In the genomic region with DNA sequence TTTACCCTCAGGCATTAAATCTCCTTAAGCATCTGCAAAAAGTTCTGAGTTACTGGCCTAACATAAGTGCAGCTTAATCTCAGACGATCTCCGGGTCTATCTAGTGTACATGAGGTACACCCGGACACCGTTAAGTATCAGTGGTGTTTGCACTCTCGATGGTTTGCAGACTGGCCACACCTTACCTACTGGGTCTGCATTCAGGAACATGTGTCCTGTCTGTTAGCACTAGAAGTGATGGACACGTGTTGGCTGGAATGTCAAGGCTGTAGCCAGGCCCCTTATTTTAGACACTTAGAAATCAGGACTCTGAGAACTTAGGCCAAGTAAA, we compare ENCODE assay signal across 8 cellular contexts. TPM values are rescaled to one million over a fixed set of nuclear protein-coding genes. Genes with fewer than 3 reads are reported as not detected.
DNase-seq lines count a peak whose midpoint lies in the region; ATAC-seq and TF ChIP-seq lines count a peak whose summit lies in the region.

No MANE protein-coding gene starts in this region.

- H3K4me1 ChIP-seq in CD4-positive, CD25-positive, alpha-beta regulatory T cell (ENCODE audit: control insufficient read depth, insufficient read depth, low read length, poor library complexity, severe bottlenecking): peaks cover 22% of the 10 kb centered on the region
- H3K4me1 ChIP-seq in lung (ENCODE audit: control insufficient read depth in 2 of 2, insufficient read depth in 2 of 2, low read length in 2 of 2) (peaks cover 2 to 3% of the 10 kb centered on the region in 2 donors), tibial nerve (peaks cover 0 to 31% (median 0%) of the 10 kb centered on the region in 4 donors)

- no peak for DNase-seq in CD4-positive, CD25-positive, alpha-beta regulatory T cell
- DNase-seq in NCI-H524 treated with DMSO at 0.1 percent for 48 hours (lab: John Stamatoyannopoulos, UW): peak; percentile 18
- DNase-seq in caudate nucleus (lab: John Stamatoyannopoulos, UW): peak in 5 of 61 donors; percentile 14 to 54 (median 36)
- DNase-seq in lung (ENCODE audit: low spot score): peak; percentile 31
- no peak for DNase-seq in tibial nerve (ENCODE audit: low spot score in 2 of 2)
- no peak for DNase-seq in NCI-H187 (lab: John Stamatoyannopoulos, UW)

- peaks cover 21 to 44% (median 33%) of the 10 kb centered on the region in 4 donors for H3K4me1 Mint-ChIP-seq in CD4-positive, CD25-positive, alpha-beta regulatory T cell

- no peaks in the 10 kb centered on the region for H3K36me3 ChIP-seq in CD4-positive, CD25-positive, alpha-beta regulatory T cell (ENCODE audit: control insufficient read depth, insufficient read depth, low read length)
- H3K36me3 ChIP-seq in lung (ENCODE audit: control insufficient read depth in 2 of 2, insufficient read depth in 2 of 2, low read length in 2 of 2): no peaks in the 10 kb centered on the region
- peaks cover 0 to 8% (median 0%) of the 10 kb centered on the region in 3 donors for H3K36me3 ChIP-seq in tibial nerve

- peak overlapping the region; percentile 86 for H3K4me3 ChIP-seq in CD4-positive, CD25-positive, alpha-beta regulatory T cell (ENCODE audit: low read depth, low read length)
- H3K4me3 ChIP-seq in lung (no peak overlapping the region), tibial nerve (peak overlapping the region; percentile 69 to 97 (median 78))

- peaks cover 5% of the 10 kb centered on the region for H3K27me3 Mint-ChIP-seq in CD4-positive, CD25-positive, alpha-beta regulatory T cell

- ATAC-seq in CD4-positive, CD25-positive, alpha-beta regulatory T cell (ENCODE audit: low read depth in 2 of 2): no peak
- ATAC-seq in GM21717 (IDR thresholded peaks at IDR 0.05; ENCODE audit: unreplicated experiment) (peak; percentile 10), lung (ENCODE audit: insufficient read depth, low FRiP score) (peak; percentile 16), HG02678 (IDR thresholded peaks at IDR 0.05; ENCODE audit: unreplicated experiment) (no peak)

- no peaks in the 10 kb centered on the region for H3K9me3 ChIP-seq in CD4-positive, CD25-positive, alpha-beta regulatory T cell (ENCODE audit: control insufficient read depth in 2 of 2, low read length in 2 of 2)
- H3K9me3 ChIP-seq in lung (ENCODE audit: control insufficient read depth in 2 of 2, insufficient read depth in 1 of 2, low read length in 1 of 2) (no peaks in the 10 kb centered on the region), tibial nerve (no peaks in the 10 kb centered on the region)

- H3K4me3 Mint-ChIP-seq in CD4-positive, CD25-positive, alpha-beta regulatory T cell: peak overlapping the region; percentile 95 to 99 (median 96)

- TF ChIP-seq POLR2A in tibial nerve (IDR thresholded peaks at IDR 0.05): no peak

- H3K27me3 ChIP-seq in CD4-positive, CD25-positive, alpha-beta regulatory T cell (ENCODE audit: control insufficient read depth, insufficient read depth, low read length): no peaks in the 10 kb centered on the region
- H3K27me3 ChIP-seq in lung (ENCODE audit: control insufficient read depth, insufficient read depth) (no peaks in the 10 kb centered on the region), tibial nerve (no peaks in the 10 kb centered on the region)

- no peaks in the 10 kb centered on the region for H3K9me3 Mint-ChIP-seq in CD4-positive, CD25-positive, alpha-beta regulatory T cell

- TF ChIP-seq CTCF in lung (IDR thresholded peaks at IDR 0.05; ENCODE audit: control extremely low read depth, extremely low read depth): no peak
- TF ChIP-seq CTCF in tibial nerve (IDR thresholded peaks at IDR 0.05): no peak

- WGBS in lung, 2 donors: 50 to 71% methylated on average over 6 of the region's 6 CpGs
- 55 to 71% methylated on average over 6 of the region's 6 CpGs for WGBS in tibial nerve, 2 donors

- H3K27ac ChIP-seq in CD4-positive, CD25-positive, alpha-beta regulatory T cell (ENCODE audit: insufficient read depth, low read length, poor library complexity, severe bottlenecking): peak overlapping the region; percentile 73
- H3K27ac ChIP-seq in caudate nucleus (ENCODE audit: low read depth, low read length): peak overlapping the region; percentile 65
- H3K27ac ChIP-seq in lung (ENCODE audit: low read depth in 1 of 2, low read length in 1 of 2): peak overlapping the region; percentile 24 to 79
- H3K27ac ChIP-seq in tibial nerve: peak overlapping the region in 3 of 4 donors; percentile 86 to 91 (median 90)

- no peak for TF ChIP-seq EP300 in tibial nerve (IDR thresholded peaks at IDR 0.05)

- peak overlapping the region; percentile 93 to 95 (median 93) for H3K27ac Mint-ChIP-seq in CD4-positive, CD25-positive, alpha-beta regulatory T cell

- H3K36me3 Mint-ChIP-seq in CD4-positive, CD25-positive, alpha-beta regulatory T cell: peaks cover 11% of the 10 kb centered on the region

RNA-seq across cellular contexts. Expression of a gene that starts 0.8 kb away (rescaled TPM):
- total RNA-seq in CD4-positive, CD25-positive, alpha-beta regulatory T cell: 11.9 TPM
- 10 to 100 TPM in 1 of 4 donors, 1 to 10 TPM in 3; 8.5 to 10.2 (median 9.4) TPM for polyA plus RNA-seq in CD4-positive, CD25-positive, alpha-beta regulatory T cell
- total RNA-seq in lung (10 to 100 TPM; 14.6 to 24.0 TPM), tibial nerve (10 to 100 TPM; 12.4 to 18.6 (median 13.9) TPM)
- polyA plus RNA-seq in lung: 1 to 10 TPM; 4.3 to 7.6 TPM

Comparison
In these comparisons a context has a peak if more than half of its experiments do, and no peak if none do; other contexts are left out.
1. ATAC-seq: peak in GM21717 (single experiment) and lung (single experiment); none in CD4-positive, CD25-positive, alpha-beta regulatory T cell (0 of 2) and HG02678 (single experiment).
2. DNase-seq: peak in NCI-H524 treated with DMSO at 0.1 percent for 48 hours (single experiment) and lung (single experiment); none in CD4-positive, CD25-positive, alpha-beta regulatory T cell (0 of 3), tibial nerve (0 of 2) and NCI-H187 (0 of 2).
3. Peak in every context shown above with its lines, with median percentiles within 50 percentile points of each other: H3K27ac ChIP-seq.